In genomic region chr14:68783408-68784297, GRCh38 we compare ENCODE assay signal across 1 cellular context.
TF ChIP-seq lines count a peak whose summit lies in the region.

No MANE protein-coding gene starts in this region.

TF ChIP-seq in HepG2, 621 proteins besides CTCF, POLR2A, EP300 and RAD21 (continued from another document and continues in another):
- TF ChIP-seq ZBTB40 (IDR thresholded peaks at IDR 0.05) (no peak), ZBTB40 (CRISPR knock-in tag; IDR thresholded peaks at IDR 0.05) (peak; percentile 26; the same call in 1 of the 2 replicates), ZNF282 (IDR thresholded peaks at IDR 0.05; ENCODE audit: partially characterized antibody) (no peak), ZNF710 (CRISPR knock-in tag; IDR thresholded peaks at IDR 0.05; ENCODE audit: borderline replicate concordance) (no peak), ZBTB25 (CRISPR knock-in tag; IDR thresholded peaks at IDR 0.05) (no peak), NFE2L2 (IDR thresholded peaks at IDR 0.05; ENCODE audit: low read length) (no peak), SNRNP70 (IDR thresholded peaks at IDR 0.05; ENCODE audit: low read depth, low read length) (no peak), AHDC1 (CRISPR knock-in tag; IDR thresholded peaks at IDR 0.05; ENCODE audit: borderline replicate concordance) (peak; percentile 37; the same call in 1 of the 2 replicates), TRAFD1 (CRISPR knock-in tag; IDR thresholded peaks at IDR 0.05; ENCODE audit: borderline replicate concordance) (no peak), SP2 (CRISPR knock-in tag; IDR thresholded peaks at IDR 0.05) (no peak), POGK (CRISPR knock-in tag; conservative IDR thresholded peaks at IDR 0.05) (0 out of 2 replicates have a peak, but pooled peaks have one; percentile 39), THRA (CRISPR knock-in tag; IDR thresholded peaks at IDR 0.05; ENCODE audit: borderline replicate concordance) (no peak), ZBTB34 (CRISPR knock-in tag; IDR thresholded peaks at IDR 0.05) (peak; percentile 84; the same call in 1 of the 2 replicates), IRX3 (CRISPR knock-in tag; IDR thresholded peaks at IDR 0.05; ENCODE audit: borderline replicate concordance, low read depth) (no peak), ZNF224 (CRISPR knock-in tag; IDR thresholded peaks at IDR 0.05) (no peak), FOXO4 (CRISPR knock-in tag; conservative IDR thresholded peaks at IDR 0.05) (0 out of 2 replicates have a peak, but pooled peaks have one; percentile 22), ZNF891 (CRISPR knock-in tag; IDR thresholded peaks at IDR 0.05) (peak; percentile 8; the same call in 1 of the 2 replicates), KDM5B (CRISPR knock-in tag; IDR thresholded peaks at IDR 0.05; ENCODE audit: borderline replicate concordance) (no peak), POLR2G (IDR thresholded peaks at IDR 0.05; ENCODE audit: low read depth, low read length) (peak; percentile 80; the same call in 1 of the 2 replicates), ATF3 (CRISPR knock-in tag; IDR thresholded peaks at IDR 0.05) (0 out of 2 replicates have a peak, but pooled peaks have one; percentile 57), ZSCAN22 (CRISPR knock-in tag; IDR thresholded peaks at IDR 0.05) (no peak)
